In the genomic region with DNA sequence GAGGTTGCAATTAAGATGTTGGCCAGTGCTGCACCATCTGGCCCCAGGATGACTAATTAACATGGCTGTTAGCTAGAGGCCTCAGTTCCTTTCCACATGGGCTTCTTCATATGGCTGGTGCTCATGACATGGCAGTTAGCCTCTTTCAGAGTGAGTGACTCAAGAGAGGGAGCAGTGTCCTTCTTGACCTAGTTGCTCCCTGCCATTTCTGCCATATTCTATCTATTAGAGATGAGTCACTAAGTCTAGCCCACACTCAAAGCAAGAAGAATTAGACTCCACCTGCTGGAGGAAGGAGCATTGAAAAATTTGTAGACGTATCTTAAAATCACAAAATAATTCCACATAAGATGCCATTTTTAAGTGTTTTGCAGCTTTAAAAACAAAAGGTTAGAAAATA, we compare ENCODE assay signal across 22 cellular contexts.
"Had no signal": no experiment of that assay in that cellular context is flagged by ENCODE, and none has a peak within 500 bp of the region (broad histone marks: within the 10 kb centered on the region; RNA-seq: fewer than 3 reads in every experiment).

No MANE protein-coding gene starts in this region.

- H3K27ac ChIP-seq: cardiac muscle cell, esophagus muscularis mucosa, right lobe of liver, tibial nerve, uterus had no signal

- H3K4me2 ChIP-seq: smooth muscle cell had no signal

- ATAC-seq: activated CD8-positive, alpha-beta T cell treated with anti-CD3 and anti-CD28 coated beads, Interleukin-2, amount 10 ng/mL, durations not matched to agents 7 days and 5 days; activated naive CD4-positive, alpha-beta T cell treated with anti-CD3 and anti-CD28 coated beads, Interleukin-2, amount 50 U/mL, for 72 hours; right lobe of liver had no signal

- H3K27ac Mint-ChIP-seq: activated CD4-positive, alpha-beta T cell treated with anti-CD3 and anti-CD28 coated beads, Interleukin-2, amount 10 ng/mL, durations not matched to agents 24 days and 14 days; activated CD8-positive, alpha-beta T cell treated with anti-CD3 and anti-CD28 coated beads, Interleukin-2, amount 10 ng/mL, durations not matched to agents 7 days and 5 days; activated naive CD4-positive, alpha-beta T cell treated with anti-CD3 and anti-CD28 coated beads, Interleukin-2, amount 50 U/mL, for 72 hours; immature natural killer cell; nephron; progenitor cell of endocrine pancreas had no signal

- H3K9me3 ChIP-seq: uterus had no signal

- H3K4me1 ChIP-seq: esophagus muscularis mucosa, right lobe of liver, tibial nerve, uterus had no signal

- H3K36me3 Mint-ChIP-seq: activated naive CD4-positive, alpha-beta T cell treated with anti-CD3 and anti-CD28 coated beads, Interleukin-2, amount 50 U/mL, for 72 hours; immature natural killer cell had no signal

- H3K27me3 Mint-ChIP-seq: activated CD4-positive, alpha-beta T cell treated with anti-CD3 and anti-CD28 coated beads, Interleukin-2, amount 10 ng/mL, durations not matched to agents 24 days and 14 days; progenitor cell of endocrine pancreas had no signal

- H3K4me1 Mint-ChIP-seq: activated CD4-positive, alpha-beta T cell treated with anti-CD3 and anti-CD28 coated beads, Interleukin-2, amount 10 ng/mL, durations not matched to agents 24 days and 14 days; immature natural killer cell; nephron had no signal

- H3K4me3 Mint-ChIP-seq: activated CD4-positive, alpha-beta T cell treated with anti-CD3 and anti-CD28 coated beads, Interleukin-2, amount 10 ng/mL, durations not matched to agents 24 days and 14 days; activated CD8-positive, alpha-beta T cell treated with anti-CD3 and anti-CD28 coated beads, Interleukin-2, amount 10 ng/mL, durations not matched to agents 7 days and 5 days; immature natural killer cell; nephron had no signal

- H3K9me3 Mint-ChIP-seq: nephron had no signal

- DNase-seq: activated CD4-positive, alpha-beta T cell treated with anti-CD3 and anti-CD28 coated beads, Interleukin-2, amount 10 ng/mL, durations not matched to agents 24 days and 14 days; activated CD4-positive, CD25-positive, alpha-beta regulatory T cell; activated CD8-positive, alpha-beta memory T cell treated with anti-CD3 and anti-CD28 coated beads, Interleukin-2, amount 50 U/mL, for 4 hours; activated CD8-positive, alpha-beta T cell treated with anti-CD3 and anti-CD28 coated beads, Interleukin-2, amount 10 ng/mL, durations not matched to agents 7 days and 5 days; activated effector memory CD4-positive, alpha-beta T cell treated with anti-CD3 and anti-CD28 coated beads, Interleukin-2, amount 50 U/mL, for 16 hours; activated T-cell treated with anti-CD3 and anti-CD28 coated beads, Interleukin-2, amount 50 U/mL, for 48 hours; foreskin melanocyte; head of caudate nucleus; immature natural killer cell; right lobe of liver; stimulated activated CD4-positive, alpha-beta T cell treated with anti-CD3 and anti-CD28 coated beads, Interleukin-4, amount 100 ng/mL, for 4 hours; stimulated activated CD8-positive, alpha-beta memory T cell treated with anti-CD3 and anti-CD28 coated beads, Interleukin-4, amount 100 ng/mL, for 48 hours; stimulated activated naive CD4-positive, alpha-beta T cell treated with Interleukin-2 at 50 U/mL for 16 hours; substantia nigra; uterus had no signal

- H3K4me3 ChIP-seq: cardiac muscle cell, esophagus muscularis mucosa, right lobe of liver, smooth muscle cell, tibial nerve, uterus had no signal

- H3K27me3 ChIP-seq: cardiac muscle cell, esophagus muscularis mucosa, right lobe of liver, tibial nerve, uterus had no signal

- H3K36me3 ChIP-seq: cardiac muscle cell, esophagus muscularis mucosa, right lobe of liver, tibial nerve, uterus had no signal
